In genomic region chr17:50148226-50149098, GRCh38 we compare ENCODE assay signal across 7 cellular contexts. TPM values are rescaled to one million over a fixed set of nuclear protein-coding genes. Genes with fewer than 3 reads are reported as not detected.
DNase-seq lines count a peak whose midpoint lies in the region; ATAC-seq and TF ChIP-seq lines count a peak whose summit lies in the region.

No MANE protein-coding gene starts in this region.

- peak in 2 of 9 donors; percentile 9 to 14 for TF ChIP-seq CTCF in heart right ventricle (IDR thresholded peaks at IDR 0.05)

- no peaks in the 10 kb centered on the region for H3K27me3 ChIP-seq in heart right ventricle

- peaks cover 30% of the 10 kb centered on the region in 2 donors for H3K36me3 Mint-ChIP-seq in activated naive CD4-positive, alpha-beta T cell treated with anti-CD3 and anti-CD28 coated beads, Interleukin-2, amount 50 U/mL, for 72 hours

- peak overlapping the region; percentile 93 to 99 (median 98) for H3K27ac ChIP-seq in heart right ventricle

- no peaks in the 10 kb centered on the region for H3K9me3 ChIP-seq in heart right ventricle

- intact Hi-C loops in heart right ventricle (cut with DNase I), result no loop called here

- DNase-seq in SKM-1 treated with dmso at 0.1 percent for 144 hours (lab: John Stamatoyannopoulos, UW; ENCODE audit: unreplicated experiment) (peak; percentile 90), heart right ventricle (peak in 1 of 2 donors; percentile 50), putamen (ENCODE audit: low spot score) (peak; percentile 58), NCI-H1436 (lab: John Stamatoyannopoulos, UW) (no peak)
- DNase-seq in activated naive CD4-positive, alpha-beta T cell treated with anti-CD3 and anti-CD28 coated beads, Interleukin-2, amount 50 U/mL, for 72 hours (ENCODE audit: low spot score in 2 of 2), result peak; percentile 73 to 88

- peaks cover 0 to 30% (median 14%) of the 10 kb centered on the region in 9 donors for H3K36me3 ChIP-seq in heart right ventricle

- 1% methylated on average over 25 to 27 of the region's 27 CpGs for WGBS in heart right ventricle, 2 donors

- peak overlapping the region in 1 of 2 donors; percentile 85 for H3K27ac Mint-ChIP-seq in activated naive CD4-positive, alpha-beta T cell treated with anti-CD3 and anti-CD28 coated beads, Interleukin-2, amount 50 U/mL, for 72 hours

- peaks cover 38 to 83% (median 66%) of the 10 kb centered on the region in 9 donors for H3K4me1 ChIP-seq in heart right ventricle

- peak; percentile 43 for ATAC-seq in GM19023 (IDR thresholded peaks at IDR 0.05; ENCODE audit: unreplicated experiment)
- ATAC-seq in HG03378 (IDR thresholded peaks at IDR 0.05; ENCODE audit: unreplicated experiment), result peak; percentile 43
- ATAC-seq in activated naive CD4-positive, alpha-beta T cell treated with anti-CD3 and anti-CD28 coated beads, Interleukin-2, amount 50 U/mL, for 72 hours, result peak; percentile 58 to 68
- peak in 5 of 8 donors; percentile 1 to 18 (median 8) for ATAC-seq in heart right ventricle

- no peaks in the 10 kb centered on the region for H3K9me3 Mint-ChIP-seq in activated naive CD4-positive, alpha-beta T cell treated with anti-CD3 and anti-CD28 coated beads, Interleukin-2, amount 50 U/mL, for 72 hours

- H3K4me3 ChIP-seq in heart right ventricle, result peak overlapping the region; percentile 86 to 99 (median 90)

RNA-seq across cellular contexts. Expression of gene PPP1R9B, which starts 2.0 kb away (rescaled TPM):
- total RNA-seq in activated naive CD4-positive, alpha-beta T cell treated with anti-CD3 and anti-CD28 coated beads, Interleukin-2, amount 50 U/mL, for 72 hours, result 100 to 1,000 TPM in 1 of 2 donors, 10 to 100 TPM in 1; 74.4 to 112 TPM
- total RNA-seq in heart right ventricle, result 10 to 100 TPM; 17.3 to 45.4 (median 26.9) TPM
- polyA plus RNA-seq in heart right ventricle, result 10 to 100 TPM; 22.4 to 42.7 TPM

RNA-seq across cellular contexts. Expression of gene SGCA, which starts 17.3 kb away (rescaled TPM):
- under 1 TPM; 0.31 to 0.41 TPM for total RNA-seq in activated naive CD4-positive, alpha-beta T cell treated with anti-CD3 and anti-CD28 coated beads, Interleukin-2, amount 50 U/mL, for 72 hours
- total RNA-seq in heart right ventricle, result 100 to 1,000 TPM; 136 to 204 (median 158) TPM
- polyA plus RNA-seq in heart right ventricle, result 100 to 1,000 TPM; 137 to 314 TPM

RNA-seq across cellular contexts. Expression of gene SAMD14, which starts 18.5 kb away (rescaled TPM):
- 1 to 10 TPM; 1.3 to 4.4 TPM for total RNA-seq in activated naive CD4-positive, alpha-beta T cell treated with anti-CD3 and anti-CD28 coated beads, Interleukin-2, amount 50 U/mL, for 72 hours
- 1 to 10 TPM; 1.5 to 3.8 (median 1.9) TPM for total RNA-seq in heart right ventricle
- polyA plus RNA-seq in heart right ventricle, result 1 to 10 TPM; 1.9 to 3.8 TPM

RNA-seq across cellular contexts. Expression of gene COL1A1, which starts 53.0 kb away (rescaled TPM):
- total RNA-seq in activated naive CD4-positive, alpha-beta T cell treated with anti-CD3 and anti-CD28 coated beads, Interleukin-2, amount 50 U/mL, for 72 hours, result 1 to 10 TPM in 1 of 2 donors, under 1 TPM in 1; 0.48 to 3.0 TPM
- 100 to 1,000 TPM in 1 of 10 donors, 10 to 100 TPM in 9; 31.7 to 455 (median 45.9) TPM for total RNA-seq in heart right ventricle
- 10 to 100 TPM; 30.2 to 81.5 TPM for polyA plus RNA-seq in heart right ventricle

RNA-seq across cellular contexts. Expression of gene PDK2, which starts 53.3 kb away (rescaled TPM):
- total RNA-seq in activated naive CD4-positive, alpha-beta T cell treated with anti-CD3 and anti-CD28 coated beads, Interleukin-2, amount 50 U/mL, for 72 hours, result 10 to 100 TPM; 14.3 to 18.7 TPM
- total RNA-seq in heart right ventricle, result 100 to 1,000 TPM; 161 to 337 (median 231) TPM
- 100 to 1,000 TPM in 1 of 2 donors, 10 to 100 TPM in 1; 88.1 to 129 TPM for polyA plus RNA-seq in heart right ventricle

Comparison
In these comparisons a context has a peak if more than half of its experiments do, and no peak if none do; other contexts are left out.
1. ATAC-seq: peak in every context shown above with its lines; median percentile 63 in activated naive CD4-positive, alpha-beta T cell treated with anti-CD3 and anti-CD28 coated beads, Interleukin-2, amount 50 U/mL, for 72 hours; 43 in GM19023; 43 in HG03378; 8 in heart right ventricle.
2. RNA of gene SGCA, which starts 17.3 kb away (total RNA-seq): 136 to 204 TPM in heart right ventricle; 0.31 to 0.41 TPM in activated naive CD4-positive, alpha-beta T cell treated with anti-CD3 and anti-CD28 coated beads, Interleukin-2, amount 50 U/mL, for 72 hours; every median in the first group is over 10 times any median in the second.